24 cellular contexts compared by ENCODE assay signal in genomic region chr1:235278233-235278914, GRCh38. TPM values are rescaled to one million over a fixed set of nuclear protein-coding genes. Genes with fewer than 3 reads are reported as not detected.
A peak's percentile ranks its signal among the peaks of the same experiment; 100 is the strongest.
DNase-seq lines count a peak whose midpoint lies in the region; ATAC-seq and TF ChIP-seq lines count a peak whose summit lies in the region.
"Had no signal": no experiment of that assay in that cellular context is flagged by ENCODE, and none has a peak within 500 bp of the region (broad histone marks: within the 10 kb centered on the region; RNA-seq: fewer than 3 reads in every experiment).

No MANE protein-coding gene starts in this region.

- peaks cover 4% of the 10 kb centered on the region for H3K36me3 Mint-ChIP-seq in activated CD4-positive, alpha-beta T cell treated with anti-CD3 and anti-CD28 coated beads, Interleukin-2, amount 10 ng/mL, durations not matched to agents 24 days and 14 days (ENCODE audit: low read depth)
- H3K36me3 Mint-ChIP-seq in central memory CD8-positive, alpha-beta T cell (ENCODE audit: insufficient read depth) = peaks cover 23% of the 10 kb centered on the region
- H3K36me3 Mint-ChIP-seq in natural killer cell = no peaks in the 10 kb centered on the region

- 0 out of 2 replicates have a peak overlapping the region, but pooled peaks have one; percentile 14 for H3K4me3 ChIP-seq in HUES48 (ENCODE audit: low read depth, low read length)
- H3K4me3 ChIP-seq: GM23248, lower lobe of right lung, right atrium auricular region, stomach, transverse colon had no signal

- H3K27me3 ChIP-seq in HUES48 (ENCODE audit: control insufficient read depth, insufficient read depth, low read length) = no peaks in the 10 kb centered on the region
- H3K27me3 ChIP-seq: right atrium auricular region, stomach, transverse colon had no signal

- H3K4me1 Mint-ChIP-seq in activated CD4-positive, alpha-beta T cell treated with anti-CD3 and anti-CD28 coated beads, Interleukin-2, amount 10 ng/mL, durations not matched to agents 24 days and 14 days = peaks cover 37% of the 10 kb centered on the region
- peaks cover 66% of the 10 kb centered on the region for H3K4me1 Mint-ChIP-seq in central memory CD8-positive, alpha-beta T cell
- H3K4me1 Mint-ChIP-seq in natural killer cell = peaks cover 63 to 68% of the 10 kb centered on the region in 2 donors

- H3K27ac Mint-ChIP-seq in activated CD4-positive, alpha-beta T cell treated with anti-CD3 and anti-CD28 coated beads, Interleukin-2, amount 10 ng/mL, durations not matched to agents 24 days and 14 days = no peak overlapping the region
- H3K27ac Mint-ChIP-seq in central memory CD8-positive, alpha-beta T cell (ENCODE audit: low read depth) = peak overlapping the region; percentile 20
- peak overlapping the region; percentile 12 to 59 for H3K27ac Mint-ChIP-seq in natural killer cell

- no peaks in the 10 kb centered on the region for H3K27me3 Mint-ChIP-seq in activated CD4-positive, alpha-beta T cell treated with anti-CD3 and anti-CD28 coated beads, Interleukin-2, amount 10 ng/mL, durations not matched to agents 24 days and 14 days
- H3K27me3 Mint-ChIP-seq in central memory CD8-positive, alpha-beta T cell = no peaks in the 10 kb centered on the region
- H3K27me3 Mint-ChIP-seq in natural killer cell (ENCODE audit: low read depth in 2 of 2) = no peaks in the 10 kb centered on the region

- peaks cover 39% of the 10 kb centered on the region for H3K4me1 ChIP-seq in HUES48 (ENCODE audit: control insufficient read depth, insufficient read depth, low read length)

- intact Hi-C loops in activated CD4-positive, alpha-beta T cell treated with anti-CD3 and anti-CD28 coated beads, Interleukin-2, amount 10 ng/mL, durations not matched to agents 24 days and 14 days (cut with micrococcal nuclease) = no loop called here
- intact Hi-C loops in natural killer cell (cut with micrococcal nuclease) (no loop called here), sciatic nerve (cut with DNase I) (no loop called here)

- H3K4me3 Mint-ChIP-seq in activated CD4-positive, alpha-beta T cell treated with anti-CD3 and anti-CD28 coated beads, Interleukin-2, amount 10 ng/mL, durations not matched to agents 24 days and 14 days = no peak overlapping the region
- H3K4me3 Mint-ChIP-seq in central memory CD8-positive, alpha-beta T cell = no peak overlapping the region
- H3K4me3 Mint-ChIP-seq in natural killer cell = no peak overlapping the region

- in situ Hi-C loops in ACHN (cut with HindIII; ENCODE audit: low pct_ligation_motif_present, low pct_unique_long_range_greater_than_20kb, low sequenced_read_pairs) = no loop called here

- ATAC-seq in central memory CD8-positive, alpha-beta T cell (replicated peaks; ENCODE audit: extremely low read depth, poor library complexity, severe bottlenecking) = no peak
- ATAC-seq in natural killer cell (no peak), sciatic nerve (no peak)
- ATAC-seq: esophagus mucosa, lower lobe of right lung, Panc1 had no signal

- H3K27ac ChIP-seq in HUES48 (ENCODE audit: low read depth, low read length) = peak overlapping the region; percentile 52
- H3K27ac ChIP-seq: GM23248, HL-60, lower lobe of right lung, right atrium auricular region, stomach, transverse colon had no signal

- no peak overlapping the region for H3K9ac ChIP-seq in HUES48 (ENCODE audit: low read depth, low read length)
- H3K9ac ChIP-seq: GM23248 had no signal

- DNase-seq in activated CD4-positive, alpha-beta T cell treated with anti-CD3 and anti-CD28 coated beads, Interleukin-2, amount 10 ng/mL, durations not matched to agents 24 days and 14 days = peak; percentile 36
- DNase-seq in activated CD4-positive, alpha-beta T cell treated with anti-CD3 and anti-CD28 coated beads, Interleukin-2, amount 50 U/mL, for 4 hours = no peak
- DNase-seq in central memory CD8-positive, alpha-beta T cell (ENCODE audit: low spot score in 2 of 2) = no peak
- no peak for DNase-seq in natural killer cell
- DNase-seq in sciatic nerve (ENCODE audit: low spot score) = no peak
- DNase-seq in D341Med (ENCODE audit: low spot score) = no peak
- no peak for DNase-seq in ACHN
- DNase-seq: activated CD4-positive, alpha-beta T cell treated with anti-CD3 and anti-CD28 coated beads for 48 hours; activated CD8-positive, alpha-beta memory T cell treated with anti-CD3 and anti-CD28 coated beads, Interleukin-2, amount 50 U/mL, for 4 hours; activated gamma-delta T cell; lower lobe of right lung; NCI-H1417 treated with DMSO at 0.1 percent for 48 hours; NCI-H510A treated with DMSO at 0.1 percent for 48 hours; NK-92 treated with Interleukin-12 subunit alpha and Interleukin-12 subunit beta, amount 100 ng/mL, for 24 hours; SIG-M5; stimulated activated CD4-positive, alpha-beta T cell treated with anti-CD3 and anti-CD28 coated beads, Interleukin-4, amount 100 ng/mL, for 24 hours; stomach; transverse colon had no signal

- TF ChIP-seq CTCF in natural killer cell (IDR thresholded peaks at IDR 0.05) = no peak

- no peaks in the 10 kb centered on the region for H3K9me3 Mint-ChIP-seq in activated CD4-positive, alpha-beta T cell treated with anti-CD3 and anti-CD28 coated beads, Interleukin-2, amount 10 ng/mL, durations not matched to agents 24 days and 14 days
- H3K9me3 Mint-ChIP-seq in central memory CD8-positive, alpha-beta T cell = no peaks in the 10 kb centered on the region
- no peaks in the 10 kb centered on the region for H3K9me3 Mint-ChIP-seq in natural killer cell

- H3K36me3 ChIP-seq in HUES48 (ENCODE audit: control insufficient read depth, insufficient read depth, low read length) = no peaks in the 10 kb centered on the region
- H3K36me3 ChIP-seq: lower lobe of right lung, right atrium auricular region, stomach, transverse colon had no signal

- no peaks in the 10 kb centered on the region for H3K9me3 ChIP-seq in HUES48 (ENCODE audit: control insufficient read depth, insufficient read depth, low read length)
- H3K9me3 ChIP-seq: lower lobe of right lung, right atrium auricular region, stomach, transverse colon had no signal

RNA-seq across cellular contexts. Expression of gene ARID4B, which starts 49.6 kb away (rescaled TPM):
- total RNA-seq in activated CD4-positive, alpha-beta T cell treated with anti-CD3 and anti-CD28 coated beads, Interleukin-2, amount 10 ng/mL, durations not matched to agents 24 days and 14 days = 50.8 and 50.9 TPM in 2 replicates
- 100 to 1,000 TPM; 161 to 189 (median 178) TPM for total RNA-seq in natural killer cell
- total RNA-seq in sciatic nerve = 61.3 TPM

RNA-seq across cellular contexts. Expression of gene GGPS1, which starts 50.0 kb away (rescaled TPM):
- total RNA-seq in activated CD4-positive, alpha-beta T cell treated with anti-CD3 and anti-CD28 coated beads, Interleukin-2, amount 10 ng/mL, durations not matched to agents 24 days and 14 days = 30.8 and 33.9 TPM in 2 replicates
- 10 to 100 TPM; 18.7 to 26.0 (median 23.9) TPM for total RNA-seq in natural killer cell
- 28.0 TPM for total RNA-seq in sciatic nerve
